Comparison of ENCODE assay signal across 11 cellular contexts in the genomic region with DNA sequence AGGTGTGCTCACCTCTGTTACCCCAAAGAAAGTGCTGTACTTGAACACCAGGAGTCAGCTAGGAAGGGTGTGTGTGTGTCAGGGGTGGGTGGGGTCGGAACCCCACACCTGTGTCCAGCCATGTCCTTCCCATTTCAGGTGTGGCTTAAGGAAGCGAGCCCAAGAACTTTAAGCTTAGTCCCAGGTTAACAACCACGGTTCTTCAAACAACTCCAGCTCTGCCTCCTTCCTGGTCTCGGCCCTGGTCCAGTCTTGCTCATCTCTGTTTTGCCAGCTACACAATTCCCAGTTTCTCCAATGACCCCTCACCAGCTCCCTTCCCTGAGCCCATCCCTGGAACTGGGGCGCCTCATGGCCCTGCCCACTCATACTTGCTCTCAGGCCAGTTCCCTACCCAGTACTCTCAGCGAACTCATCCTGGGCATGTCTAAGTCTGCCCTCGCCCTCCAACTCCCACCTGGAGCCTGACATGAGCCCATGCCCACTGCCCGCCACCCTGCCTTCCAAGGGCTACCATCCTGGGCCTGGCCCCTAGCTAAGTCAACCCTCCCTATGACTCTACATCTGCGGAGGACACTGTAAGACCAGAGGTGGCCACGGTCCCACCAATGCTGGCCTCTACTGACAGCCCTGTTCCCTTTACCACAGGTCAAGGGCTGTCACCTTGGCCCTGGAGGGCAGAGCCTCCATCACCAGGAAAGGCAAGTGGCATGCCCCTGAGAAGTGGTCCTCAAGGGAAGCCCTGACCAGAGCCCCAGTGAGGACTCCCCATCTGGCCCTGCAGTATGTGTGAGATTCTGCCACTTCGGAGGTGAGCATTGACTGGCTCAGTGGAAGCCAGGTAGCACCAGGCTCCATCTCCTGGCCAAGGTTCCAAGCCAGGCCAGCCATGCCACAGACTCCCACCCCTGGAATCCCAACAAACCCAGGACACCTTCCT. TPM values are rescaled to one million over a fixed set of nuclear protein-coding genes. Genes with fewer than 3 reads are reported as not detected.
DNase-seq lines count a peak whose midpoint lies in the region; ATAC-seq and TF ChIP-seq lines count a peak whose summit lies in the region.
"Had no signal": no experiment of that assay in that cellular context is flagged by ENCODE, and none has a peak within 500 bp of the region (broad histone marks: within the 10 kb centered on the region; RNA-seq: fewer than 3 reads in every experiment).

No MANE protein-coding gene starts in this region.

- peaks cover 11% of the 10 kb centered on the region for H3K4me1 Mint-ChIP-seq in T-helper 17 cell

- no peaks in the 10 kb centered on the region for H3K36me3 Mint-ChIP-seq in T-helper 17 cell (ENCODE audit: low read depth)
- H3K36me3 Mint-ChIP-seq: CD4-positive, CD25-positive, alpha-beta regulatory T cell had no signal

- TF ChIP-seq POLR2A in spleen (IDR thresholded peaks at IDR 0.05): no peak

- H3K36me3 ChIP-seq in spleen: peaks cover 0 to 74% (median 0%) of the 10 kb centered on the region in 6 donors

- no peak for TF ChIP-seq CTCF in spleen (IDR thresholded peaks at IDR 0.05 in 8 of 11, conservative IDR thresholded peaks at IDR 0.05 in 3 of 11)

- peak; percentile 67 for DNase-seq in cardiac septum (ENCODE audit: low spot score)
- no peak for DNase-seq in right cardiac atrium
- DNase-seq in T-helper 17 cell: no peak
- DNase-seq in left colon: no peak
- DNase-seq in spleen: peak; percentile 54
- DNase-seq in NCI-H526 treated with DMSO at 0.1 percent for 48 hours (lab: John Stamatoyannopoulos, UW): no peak
- no peak for DNase-seq in NCI-H2081 (lab: John Stamatoyannopoulos, UW)
- no peak for DNase-seq in dedifferentiated amniotic fluid mesenchymal stem cell (ENCODE audit: extremely low spot score)
- DNase-seq: NCI-H2081 treated with DMSO at 0.1 percent for 48 hours had no signal

- no peaks in the 10 kb centered on the region for H3K4me1 ChIP-seq in right cardiac atrium (ENCODE audit: control insufficient read depth, insufficient read depth, low read length)
- H3K4me1 ChIP-seq in spleen: peaks cover 0 to 11% (median 8%) of the 10 kb centered on the region in 6 donors
- H3K4me1 ChIP-seq: Caco-2 had no signal

- peak overlapping the region; percentile 60 for H3K27ac Mint-ChIP-seq in T-helper 17 cell

- H3K4me3 ChIP-seq in right cardiac atrium (ENCODE audit: low read length) (no peak overlapping the region), spleen (no peak overlapping the region)

- ATAC-seq in right cardiac atrium (no peak), T-helper 17 cell (no peak), left colon (peak; percentile 59)

- no peak overlapping the region for H3K27ac ChIP-seq in right cardiac atrium (ENCODE audit: low read length)
- no peak overlapping the region for H3K27ac ChIP-seq in spleen

- intact Hi-C loops in cardiac septum (cut with DNase I) (loop anchor here (1.0 to 5.0 kb wide), 2 partner anchors 144 to 203 kb away; a partner anchor contains a TSS), right cardiac atrium (cut with DNase I) (loop anchor here (1.0 to 5.0 kb wide), 4 partner anchors 93 to 144 kb away; no protein-coding TSS in a partner anchor), left colon (cut with DNase I, micrococcal nuclease) (loop anchor here in 1 of 2 donors (5.0 kb wide), 1 partner anchor 143 kb away; no protein-coding TSS in a partner anchor), spleen (cut with DNase I; ENCODE audit: low total_unique reads) (loop anchor here (5.0 kb wide), 1 partner anchor 198 kb away; no protein-coding TSS in a partner anchor)

- H3K9me3 ChIP-seq in right cardiac atrium (ENCODE audit: control insufficient read depth, low read length) (no peaks in the 10 kb centered on the region), T-helper 17 cell (ENCODE audit: control insufficient read depth, low read length, poor library complexity, severe bottlenecking) (no peaks in the 10 kb centered on the region), spleen (no peaks in the 10 kb centered on the region)
- H3K9me3 ChIP-seq: Caco-2 had no signal

- H3K4me3 Mint-ChIP-seq in T-helper 17 cell: no peak overlapping the region

- H3K27me3 ChIP-seq in right cardiac atrium (ENCODE audit: control insufficient read depth, insufficient read depth): no peaks in the 10 kb centered on the region
- no peaks in the 10 kb centered on the region for H3K27me3 ChIP-seq in spleen (replicated peaks in 1 of 7)

- no peaks in the 10 kb centered on the region for H3K27me3 Mint-ChIP-seq in T-helper 17 cell
- H3K27me3 Mint-ChIP-seq: CD4-positive, CD25-positive, alpha-beta regulatory T cell had no signal

- 95% methylated on average over 11 of the region's 11 CpGs for WGBS in right cardiac atrium
- WGBS in spleen, 5 donors: 93 to 98% (median 94%) methylated on average over 11 of the region's 11 CpGs

RNA-seq across cellular contexts. Expression of a gene that starts 9.2 kb away (rescaled TPM):
- total RNA-seq in cardiac septum (1.5 TPM), right cardiac atrium (1 to 10 TPM; 1.0 to 1.4 (median 1.3) TPM), T-helper 17 cell (1 to 10 TPM in 1 of 2 donors, under 1 TPM in 1; 0.47 to 1.4 TPM), left colon (1 to 10 TPM; 4.3 to 7.4 TPM), spleen (1 to 10 TPM; 1.6 to 4.4 (median 2.5) TPM)
- polyA plus RNA-seq in right cardiac atrium (0.75 TPM), spleen (1 to 10 TPM; 2.4 to 3.2 (median 3.2) TPM)

RNA-seq across cellular contexts. Expression of a gene that starts 52.9 kb away (rescaled TPM):
- total RNA-seq in cardiac septum (154 TPM), right cardiac atrium (100 to 1,000 TPM in 3 of 4 donors, 10 to 100 TPM in 1; 95.7 to 123 (median 110) TPM), T-helper 17 cell (10 to 100 TPM; 14.4 to 15.6 TPM), left colon (100 to 1,000 TPM; 128 to 150 TPM), spleen (10 to 100 TPM; 25.3 to 40.8 (median 33.8) TPM)
- polyA plus RNA-seq in right cardiac atrium (119 TPM), spleen (10 to 100 TPM; 13.0 to 25.3 (median 15.4) TPM)

Comparison
In these comparisons a context has a peak if more than half of its experiments do, and no peak if none do; other contexts are left out.
1. DNase-seq: peak in cardiac septum (single experiment) and spleen (single experiment); none in right cardiac atrium (0 of 3), T-helper 17 cell (0 of 3), left colon (0 of 2), NCI-H526 treated with DMSO at 0.1 percent for 48 hours (single experiment), NCI-H2081 (0 of 2) and dedifferentiated amniotic fluid mesenchymal stem cell (single experiment).